In the genomic region with DNA sequence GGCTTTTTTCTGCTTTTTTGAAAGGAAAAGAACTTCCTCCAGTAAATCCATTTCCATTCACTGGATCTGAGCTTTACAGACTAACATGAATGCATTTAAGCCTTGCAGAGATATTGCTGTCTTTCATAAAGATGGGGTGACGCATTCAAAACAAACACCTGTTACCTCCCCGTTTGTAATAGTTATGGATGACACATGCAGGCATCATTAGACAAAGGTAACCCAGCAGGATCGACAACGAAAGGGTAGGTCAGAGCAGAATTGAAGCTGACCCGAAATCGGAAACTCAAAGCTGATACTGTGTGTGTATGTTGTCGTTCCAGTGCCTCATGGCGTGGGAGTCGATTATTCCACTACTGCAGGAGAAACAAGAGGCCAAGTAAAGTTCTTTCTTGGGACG, we compare ENCODE assay signal across 2 cellular contexts.
TF ChIP-seq lines count a peak whose summit lies in the region.

No MANE protein-coding gene starts in this region.

TF ChIP-seq in IMR-90, 13 proteins besides CTCF, POLR2A, EP300 and RAD21:
- TF ChIP-seq CEBPB (IDR thresholded peaks at IDR 0.05; ENCODE audit: low read depth, low read length) (no peak), RCOR1 (IDR thresholded peaks at IDR 0.05; ENCODE audit: insufficient replicate concordance, low read length) (no peak), BHLHE40 (IDR thresholded peaks at IDR 0.05; ENCODE audit: low read depth, low read length) (no peak), RFX5 (IDR thresholded peaks at IDR 0.05; ENCODE audit: low read depth, low read length) (no peak), FOS (IDR thresholded peaks at IDR 0.05; ENCODE audit: low read depth, low read length) (no peak), SMC3 (IDR thresholded peaks at IDR 0.05; ENCODE audit: low read depth, low read length) (no peak), ELK1 (IDR thresholded peaks at IDR 0.05; ENCODE audit: borderline replicate concordance, low read depth, low read length) (no peak)
- TF ChIP-seq, protein P1, sequence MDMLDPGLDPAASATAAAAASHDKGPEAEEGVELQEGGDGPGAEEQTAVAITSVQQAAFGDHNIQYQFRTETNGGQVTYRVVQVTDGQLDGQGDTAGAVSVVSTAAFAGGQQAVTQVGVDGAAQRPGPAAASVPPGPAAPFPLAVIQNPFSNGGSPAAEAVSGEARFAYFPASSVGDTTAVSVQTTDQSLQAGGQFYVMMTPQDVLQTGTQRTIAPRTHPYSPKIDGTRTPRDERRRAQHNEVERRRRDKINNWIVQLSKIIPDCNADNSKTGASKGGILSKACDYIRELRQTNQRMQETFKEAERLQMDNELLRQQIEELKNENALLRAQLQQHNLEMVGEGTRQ (IDR thresholded peaks at IDR 0.05; ENCODE audit: low read depth, low read length): no peak

TF ChIP-seq in H1, 55 proteins besides CTCF, POLR2A, EP300 and RAD21:
- TF ChIP-seq RBBP5 (IDR thresholded peaks at IDR 0.05; ENCODE audit: borderline replicate concordance, low read depth, low read length) (no peak), E2F6 (IDR thresholded peaks at IDR 0.05) (no peak), SIN3A (conservative IDR thresholded peaks at IDR 0.05 in 1 of 2, IDR thresholded peaks at IDR 0.05 in 1 of 2; ENCODE audit: low read depth in 1 of 2, low read length in 2 of 2) (no peak), JUN (IDR thresholded peaks at IDR 0.05; ENCODE audit: low read depth, low read length) (no peak), RNF2 (IDR thresholded peaks at IDR 0.05; ENCODE audit: borderline replicate concordance, low read depth, low read length, missing control alignments, poor library complexity, severe bottlenecking) (no peak), BACH1 (IDR thresholded peaks at IDR 0.05; ENCODE audit: low read length) (no peak), KDM5A (IDR thresholded peaks at IDR 0.05; ENCODE audit: low read length) (no peak), GTF2F1 (IDR thresholded peaks at IDR 0.05; ENCODE audit: borderline replicate concordance, low read depth, low read length) (no peak), SP1 (IDR thresholded peaks at IDR 0.05; ENCODE audit: low read depth, low read length) (no peak), SP2 (IDR thresholded peaks at IDR 0.05; ENCODE audit: low read length) (no peak), HDAC6 (IDR thresholded peaks at IDR 0.05; ENCODE audit: low read depth, low read length) (no peak), SP4 (IDR thresholded peaks at IDR 0.05; ENCODE audit: low read length) (no peak), ASH2L (IDR thresholded peaks at IDR 0.05; ENCODE audit: low read length) (no peak), KDM1A (IDR thresholded peaks at IDR 0.05; ENCODE audit: borderline replicate concordance, low read length) (no peak)
- TF ChIP-seq, protein P2, sequence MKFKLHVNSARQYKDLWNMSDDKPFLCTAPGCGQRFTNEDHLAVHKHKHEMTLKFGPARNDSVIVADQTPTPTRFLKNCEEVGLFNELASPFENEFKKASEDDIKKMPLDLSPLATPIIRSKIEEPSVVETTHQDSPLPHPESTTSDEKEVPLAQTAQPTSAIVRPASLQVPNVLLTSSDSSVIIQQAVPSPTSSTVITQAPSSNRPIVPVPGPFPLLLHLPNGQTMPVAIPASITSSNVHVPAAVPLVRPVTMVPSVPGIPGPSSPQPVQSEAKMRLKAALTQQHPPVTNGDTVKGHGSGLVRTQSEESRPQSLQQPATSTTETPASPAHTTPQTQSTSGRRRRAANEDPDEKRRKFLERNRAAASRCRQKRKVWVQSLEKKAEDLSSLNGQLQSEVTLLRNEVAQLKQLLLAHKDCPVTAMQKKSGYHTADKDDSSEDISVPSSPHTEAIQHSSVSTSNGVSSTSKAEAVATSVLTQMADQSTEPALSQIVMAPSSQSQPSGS (IDR thresholded peaks at IDR 0.05; ENCODE audit: low read length): no peak
